15 cellular contexts compared by ENCODE assay signal in the genomic region with DNA sequence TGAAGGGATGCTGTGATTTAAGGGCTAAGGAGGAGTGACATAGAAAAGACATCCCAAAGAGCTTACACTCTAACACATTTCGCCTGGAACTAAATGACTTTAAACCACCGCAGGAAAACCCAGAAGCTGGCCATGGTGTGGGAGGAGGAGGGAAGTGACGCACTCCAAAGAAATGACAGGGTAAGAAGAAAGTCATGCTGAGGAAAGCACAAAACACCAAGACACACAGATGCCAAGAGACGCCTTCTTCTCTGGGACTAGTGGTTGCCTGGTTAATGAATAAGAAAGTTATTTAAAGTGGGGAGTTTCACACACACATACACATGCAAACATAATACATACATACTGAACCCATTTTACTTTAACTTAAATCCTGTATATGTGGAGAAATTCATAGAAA.
DNase-seq lines count a peak whose midpoint lies in the region; ATAC-seq, FAIRE-seq and TF ChIP-seq lines count a peak whose summit lies in the region.
"Had no signal": no experiment of that assay in that cellular context is flagged by ENCODE, and none has a peak within 500 bp of the region (broad histone marks: within the 10 kb centered on the region; RNA-seq: fewer than 3 reads in every experiment).

No MANE protein-coding gene starts in this region.

- in situ Hi-C loops in GM12878 (cut with MboI), result no loop called here

- no peak overlapping the region for H3K4me2 ChIP-seq in GM12878 (ENCODE audit: control insufficient read depth, insufficient read depth)
- H3K4me2 ChIP-seq in neural cell (ENCODE audit: low read length), result no peak overlapping the region
- H3K4me2 ChIP-seq: PC-9 had no signal

- no peak overlapping the region for H3K4me3 Mint-ChIP-seq in T-helper 2 cell treated with Interferon-gamma antibody and Interleukin-4, amounts not matched to agents 5 μg/mL and 100 μg/mL, for 36 hours
- H3K4me3 Mint-ChIP-seq: mesothelial cell of epicardium; stimulated activated naive CD8-positive, alpha-beta T cell treated with anti-CD3 and anti-CD28 coated beads, Interleukin-15, Interleukin-2, amounts not matched to agents 100 ng/mL and 50 ng/mL, for 24 hours had no signal

- H3K27ac ChIP-seq in GM12878 (ENCODE audit: control insufficient read depth, insufficient read depth) (no peak overlapping the region), neural cell (ENCODE audit: low read length) (peak overlapping the region; percentile 88), upper lobe of left lung (no peak overlapping the region)
- H3K27ac ChIP-seq: PC-9, psoas muscle had no signal

- H3K27me3 Mint-ChIP-seq in T-helper 2 cell treated with Interferon-gamma antibody and Interleukin-4, amounts not matched to agents 5 μg/mL and 100 μg/mL, for 36 hours (ENCODE audit: low read depth), result peaks cover 17% of the 10 kb centered on the region

- H3K9ac ChIP-seq in GM12878 (ENCODE audit: control insufficient read depth, insufficient read depth, low read length), result no peak overlapping the region
- H3K9ac ChIP-seq in neural cell (ENCODE audit: low read length), result no peak overlapping the region

- H3K27me3 ChIP-seq in GM12878 (replicated peaks in 1 of 2; ENCODE audit: control insufficient read depth in 2 of 2, insufficient read depth in 2 of 2, low read length in 1 of 2), result no peaks in the 10 kb centered on the region
- H3K27me3 ChIP-seq in neural cell (ENCODE audit: insufficient read depth, low read depth, low read length), result no peaks in the 10 kb centered on the region
- no peaks in the 10 kb centered on the region for H3K27me3 ChIP-seq in upper lobe of left lung

- FAIRE-seq in GM12878 (lab: Jason Lieb, UNC), result no peak
- FAIRE-seq: K562 had no signal

- no peak for TF ChIP-seq RAD21 in GM12878 (IDR thresholded peaks at IDR 0.05; ENCODE audit: insufficient read depth, low read depth, low read length)
- TF ChIP-seq RAD21 in neural cell (conservative IDR thresholded peaks at IDR 0.05), result no peak

- no peaks in the 10 kb centered on the region for H3K79me2 ChIP-seq in GM12878 (ENCODE audit: control insufficient read depth, insufficient read depth, low read length)
- H3K79me2 ChIP-seq in neural cell (replicated peaks; ENCODE audit: insufficient read depth, low read length), result no peaks in the 10 kb centered on the region

- SMC1A ChIA-PET in GM12878 (lab: Charles Lee; ENCODE audit: uncharacterized antibody, unreplicated experiment), result no interaction called here

- CTCF ChIA-PET in GM12878 (lab: Yijun Ruan, JAX), result no interaction called here

- H2AFZ ChIP-seq in GM12878 (ENCODE audit: control insufficient read depth, low read depth, low read length) (no peak overlapping the region), neural cell (ENCODE audit: low read depth, low read length) (no peak overlapping the region)
- H2AFZ ChIP-seq: PC-9 had no signal

- H3K9me3 ChIP-seq in GM12878 (replicated peaks; ENCODE audit: control insufficient read depth, insufficient read depth, low read length) (no peaks in the 10 kb centered on the region), neural cell (ENCODE audit: low read length) (no peaks in the 10 kb centered on the region), upper lobe of left lung (no peaks in the 10 kb centered on the region)
- H3K9me3 ChIP-seq: psoas muscle had no signal

- intact Hi-C loops in GM12878 (cut with micrococcal nuclease; ENCODE audit: unreplicated experiment), result loop anchor here (5.0 kb wide), 1 partner anchor 598 kb away; no protein-coding TSS in a partner anchor

- TF ChIP-seq POLR2A in GM12878 (IDR thresholded peaks at IDR 0.05; ENCODE audit: low read depth, low read length) (no peak), upper lobe of left lung (IDR thresholded peaks at IDR 0.05) (no peak)

- no peaks in the 10 kb centered on the region for H4K20me1 ChIP-seq in GM12878 (ENCODE audit: control insufficient read depth, insufficient read depth)
- no peaks in the 10 kb centered on the region for H4K20me1 ChIP-seq in neural cell (ENCODE audit: insufficient read depth)

- no peaks in the 10 kb centered on the region for H3K9me2 ChIP-seq in neural cell (ENCODE audit: insufficient read depth, low read length)

- RAD21 ChIA-PET in GM12878 (lab: Charles Lee; ENCODE audit: unreplicated experiment), result no interaction called here

- H3K27ac Mint-ChIP-seq in T-helper 2 cell treated with Interferon-gamma antibody and Interleukin-4, amounts not matched to agents 5 μg/mL and 100 μg/mL, for 36 hours, result no peak overlapping the region
- H3K27ac Mint-ChIP-seq: mesothelial cell of epicardium; stimulated activated naive CD8-positive, alpha-beta T cell treated with anti-CD3 and anti-CD28 coated beads, Interleukin-15, Interleukin-2, amounts not matched to agents 100 ng/mL and 50 ng/mL, for 24 hours had no signal

- H3K36me3 Mint-ChIP-seq in T-helper 2 cell treated with Interferon-gamma antibody and Interleukin-4, amounts not matched to agents 5 μg/mL and 100 μg/mL, for 36 hours (ENCODE audit: low read depth), result no peaks in the 10 kb centered on the region
- H3K36me3 Mint-ChIP-seq: mesothelial cell of epicardium had no signal

- H3K4me1 Mint-ChIP-seq in T-helper 2 cell treated with Interferon-gamma antibody and Interleukin-4, amounts not matched to agents 5 μg/mL and 100 μg/mL, for 36 hours (ENCODE audit: low read depth), result peaks cover 2% of the 10 kb centered on the region

- peak; percentile 38 for ATAC-seq in HG03175 (IDR thresholded peaks at IDR 0.05; ENCODE audit: unreplicated experiment)
- peak; percentile 48 for ATAC-seq in GM12878
- ATAC-seq in upper lobe of left lung (ENCODE audit: low FRiP score in 2 of 2), result no peak
- ATAC-seq in GM21576 (IDR thresholded peaks at IDR 0.05; ENCODE audit: unreplicated experiment), result no peak
- ATAC-seq: K562, psoas muscle had no signal

- H3K9me3 Mint-ChIP-seq in T-helper 2 cell treated with Interferon-gamma antibody and Interleukin-4, amounts not matched to agents 5 μg/mL and 100 μg/mL, for 36 hours, result no peaks in the 10 kb centered on the region
- H3K9me3 Mint-ChIP-seq: mesothelial cell of epicardium; stimulated activated naive CD8-positive, alpha-beta T cell treated with anti-CD3 and anti-CD28 coated beads, Interleukin-15, Interleukin-2, amounts not matched to agents 100 ng/mL and 50 ng/mL, for 24 hours had no signal

- WGBS in GM12878 (ENCODE audit: insufficient coverage, insufficient replicate concordance, low lambda C conversion rate, missing lambda C conversion rate), result 4% methylated on average over 4 of the region's 4 CpGs
- 73 to 78% methylated on average over 4 of the region's 4 CpGs for WGBS in upper lobe of left lung, 2 donors

- POLR2A ChIA-PET in GM12878 (lab: Charles Lee), result no interaction called here

- TF ChIP-seq EP300 in GM12878 (IDR thresholded peaks at IDR 0.05; ENCODE audit: borderline replicate concordance in 1 of 2, control insufficient read depth in 1 of 2, low read depth in 2 of 2, low read length in 2 of 2), result no peak; a peak in 1 of 4 replicates
- no peak for TF ChIP-seq EP300 in neural cell (conservative IDR thresholded peaks at IDR 0.05; ENCODE audit: poor library complexity, severe bottlenecking)
- TF ChIP-seq EP300 in upper lobe of left lung (IDR thresholded peaks at IDR 0.05), result no peak

- H3K4me1 ChIP-seq in GM12878 (ENCODE audit: control insufficient read depth, insufficient read depth, low read length), result no peaks in the 10 kb centered on the region; the same call in 1 of the 2 replicates
- H3K4me1 ChIP-seq in upper lobe of left lung, result peaks cover 0 to 7% (median 5%) of the 10 kb centered on the region in 4 donors
- H3K4me1 ChIP-seq: psoas muscle had no signal

- BruUV-seq in GM12878 (replicated peaks; lab: Mats Ljungman, UMichigan), result no TSS peak

- H3K4me3 ChIP-seq in GM12878 (no peak overlapping the region), neural cell (ENCODE audit: low read length) (no peak overlapping the region), upper lobe of left lung (no peak overlapping the region)
- H3K4me3 ChIP-seq: K562, PC-9, psoas muscle had no signal

- TF ChIP-seq CTCF in GM12878 (IDR thresholded peaks at IDR 0.05 in 2 of 3, conservative IDR thresholded peaks at IDR 0.05 in 1 of 3; ENCODE audit: control insufficient read depth in 2 of 3, extremely low read depth in 1 of 3, insufficient read depth in 1 of 3, low read depth in 3 of 3, low read length in 3 of 3) (no peak), neural cell (IDR thresholded peaks at IDR 0.05; ENCODE audit: poor library complexity, severe bottlenecking) (no peak), upper lobe of left lung (IDR thresholded peaks at IDR 0.05) (no peak)

- DNase-seq in GM04503 (ENCODE audit: low read depth), result peak; percentile 57
- no peak for DNase-seq in GM12878 (ENCODE audit: low read depth, low spot score)
- DNase-seq in T-helper 2 cell treated with Interferon-gamma antibody and Interleukin-4, amounts not matched to agents 5 μg/mL and 100 μg/mL, for 36 hours (ENCODE audit: low spot score), result no peak
- DNase-seq in MV-4-11 (lab: John Stamatoyannopoulos, UW), result no peak
- DNase-seq in upper lobe of left lung, result no peak
- DNase-seq: NCI-H2171; PC-9; psoas muscle; stimulated activated CD4-positive, alpha-beta T cell treated with anti-CD3 and anti-CD28 coated beads, Interleukin-4, amount 100 ng/mL, for 24 hours had no signal

- H3K36me3 ChIP-seq in GM12878 (ENCODE audit: control insufficient read depth in 2 of 2, insufficient read depth in 2 of 2, low read length in 1 of 2) (no peaks in the 10 kb centered on the region), neural cell (ENCODE audit: insufficient read depth, low read length) (no peaks in the 10 kb centered on the region), upper lobe of left lung (no peaks in the 10 kb centered on the region)

- no peaks in the 10 kb centered on the region for H3F3A ChIP-seq in neural cell (ENCODE audit: insufficient read depth, low read length, poor library complexity, severe bottlenecking)

TF ChIP-seq in GM12878, 131 proteins besides CTCF, POLR2A, EP300 and RAD21 (continues in another document):
- no peak for TF ChIP-seq TCF12 (IDR thresholded peaks at IDR 0.05; ENCODE audit: low read depth, low read length)
- TF ChIP-seq JUNB (IDR thresholded peaks at IDR 0.05), result peak; percentile 45; the same call in 1 of the 2 replicates
- peak; percentile 35; the same call in 1 of the 2 replicates for TF ChIP-seq NFIC (IDR thresholded peaks at IDR 0.05; ENCODE audit: low read depth, low read length)
- no peak for TF ChIP-seq ZNF24 (IDR thresholded peaks at IDR 0.05)
- TF ChIP-seq BCL11A (IDR thresholded peaks at IDR 0.05; ENCODE audit: low read depth, low read length), result 0 out of 2 replicates have a peak, but pooled peaks have one; percentile 17
- peak; percentile 37; the same call in 1 of the 2 replicates for TF ChIP-seq CREB1 (IDR thresholded peaks at IDR 0.05; ENCODE audit: low read depth)

Comparison
In these comparisons a context has a peak if more than half of its experiments do, and no peak if none do; other contexts are left out.
1. ATAC-seq: peak in HG03175 (single experiment) and GM12878 (single experiment); none in upper lobe of left lung (0 of 2) and GM21576 (single experiment).